15 cellular contexts compared by ENCODE assay signal in the genomic region with DNA sequence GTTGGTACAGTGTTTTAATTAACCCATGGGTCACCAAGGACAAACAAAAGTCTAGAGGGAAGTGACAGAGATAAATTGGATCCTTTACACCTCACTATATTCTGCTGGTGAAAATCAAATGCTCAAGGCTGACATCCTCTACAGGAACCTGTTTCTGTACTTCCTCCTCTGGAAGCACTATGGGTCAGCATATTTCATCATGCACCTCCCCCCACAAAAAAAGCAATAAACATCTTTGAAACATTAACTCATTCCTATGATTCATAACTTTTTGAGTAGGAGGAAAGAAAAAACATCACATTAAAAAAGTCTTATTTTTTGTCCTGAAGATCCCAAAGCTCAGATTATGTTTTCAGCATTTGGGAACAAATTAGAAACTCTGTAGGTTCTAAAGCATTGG.
"Had no signal": no experiment of that assay in that cellular context is flagged by ENCODE, and none has a peak within 500 bp of the region (broad histone marks: within the 10 kb centered on the region; RNA-seq: fewer than 3 reads in every experiment).

No MANE protein-coding gene starts in this region.

- H3K27ac ChIP-seq: coronary artery, prostate gland, right lobe of liver, suprapubic skin had no signal

- ATAC-seq: activated T-cell treated with anti-CD3 and anti-CD28 coated beads, Interleukin-2, amount 50 U/mL, for 72 hours; left cardiac atrium; natural killer cell; right lobe of liver had no signal

- DNase-seq: activated CD4-positive, alpha-beta memory T cell treated with anti-CD3 and anti-CD28 coated beads for 36 hours; activated naive CD4-positive, alpha-beta T cell; activated T-cell treated with anti-CD3 and anti-CD28 coated beads, Interleukin-2, amount 50 U/mL, for 72 hours; central memory CD4-positive, alpha-beta T cell; effector CD8-positive, alpha-beta T cell; hippocampal formation; left cardiac atrium; natural killer cell; nucleus accumbens; right lobe of liver; stimulated activated CD4-positive, alpha-beta T cell treated with anti-CD3 and anti-CD28 coated beads, Interleukin-12 subunit alpha, Interleukin-12 subunit beta, amount 100 ng/mL, for 4 hours; stimulated activated naive CD4-positive, alpha-beta T cell had no signal
